Comparison of ENCODE assay signal across 3 cellular contexts in the genomic region with DNA sequence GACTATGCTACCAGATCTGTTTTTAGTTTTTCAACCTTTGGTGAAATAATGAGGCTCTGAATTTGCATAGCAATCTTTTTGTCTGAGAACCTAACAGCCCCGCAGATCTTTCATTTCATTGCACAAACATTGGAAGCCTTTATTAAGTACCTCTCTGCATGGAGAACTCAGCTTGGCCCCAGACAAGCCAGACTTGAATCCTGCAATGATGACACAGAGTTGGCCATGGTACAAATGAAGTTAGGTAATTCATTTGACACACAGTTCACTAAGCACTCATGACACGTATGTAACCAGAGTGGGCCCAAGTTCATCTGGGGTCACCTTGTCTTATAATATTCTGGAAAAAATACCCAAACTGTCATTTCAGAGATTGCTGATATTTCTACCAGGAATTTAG.
A peak's percentile ranks its signal among the peaks of the same experiment; 100 is the strongest.
TF ChIP-seq lines count a peak whose summit lies in the region.

No MANE protein-coding gene starts in this region.

TF ChIP-seq in liver, 16 proteins besides CTCF, POLR2A, EP300 and RAD21:
- TF ChIP-seq MAX (IDR thresholded peaks at IDR 0.05) (peak; percentile 51), YY1 (IDR thresholded peaks at IDR 0.05) (peak; percentile 62), HNF4G (IDR thresholded peaks at IDR 0.05) (peak; percentile 27), RXRA (IDR thresholded peaks at IDR 0.05) (peak; percentile 95 to 96), NR2F2 (IDR thresholded peaks at IDR 0.05) (no peak), SP1 (IDR thresholded peaks at IDR 0.05) (peak; percentile 83), GABPA (IDR thresholded peaks at IDR 0.05 in 1 of 2, conservative IDR thresholded peaks at IDR 0.05 in 1 of 2) (no peak), JUND (IDR thresholded peaks at IDR 0.05) (peak; percentile 73 to 74), FOXA1 (IDR thresholded peaks at IDR 0.05) (peak; percentile 9), TAF1 (conservative IDR thresholded peaks at IDR 0.05) (peak; percentile 34), EGR1 (IDR thresholded peaks at IDR 0.05; ENCODE audit: low read depth in 2 of 2) (no peak), HNF4A (conservative IDR thresholded peaks at IDR 0.05) (peak; percentile 73 to 81), FOXA2 (IDR thresholded peaks at IDR 0.05) (no peak)
- TF ChIP-seq, protein P1, sequence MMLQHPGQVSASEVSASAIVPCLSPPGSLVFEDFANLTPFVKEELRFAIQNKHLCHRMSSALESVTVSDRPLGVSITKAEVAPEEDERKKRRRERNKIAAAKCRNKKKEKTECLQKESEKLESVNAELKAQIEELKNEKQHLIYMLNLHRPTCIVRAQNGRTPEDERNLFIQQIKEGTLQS (IDR thresholded peaks at IDR 0.05) = peak; percentile 79
- TF ChIP-seq, protein P2, sequence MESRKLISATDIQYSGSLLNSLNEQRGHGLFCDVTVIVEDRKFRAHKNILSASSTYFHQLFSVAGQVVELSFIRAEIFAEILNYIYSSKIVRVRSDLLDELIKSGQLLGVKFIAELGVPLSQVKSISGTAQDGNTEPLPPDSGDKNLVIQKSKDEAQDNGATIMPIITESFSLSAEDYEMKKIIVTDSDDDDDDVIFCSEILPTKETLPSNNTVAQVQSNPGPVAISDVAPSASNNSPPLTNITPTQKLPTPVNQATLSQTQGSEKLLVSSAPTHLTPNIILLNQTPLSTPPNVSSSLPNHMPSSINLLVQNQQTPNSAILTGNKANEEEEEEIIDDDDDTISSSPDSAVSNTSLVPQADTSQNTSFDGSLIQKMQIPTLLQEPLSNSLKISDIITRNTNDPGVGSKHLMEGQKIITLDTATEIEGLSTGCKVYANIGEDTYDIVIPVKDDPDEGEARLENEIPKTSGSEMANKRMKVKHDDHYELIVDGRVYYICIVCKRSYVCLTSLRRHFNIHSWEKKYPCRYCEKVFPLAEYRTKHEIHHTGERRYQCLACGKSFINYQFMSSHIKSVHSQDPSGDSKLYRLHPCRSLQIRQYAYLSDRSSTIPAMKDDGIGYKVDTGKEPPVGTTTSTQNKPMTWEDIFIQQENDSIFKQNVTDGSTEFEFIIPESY (IDR thresholded peaks at IDR 0.05) = peak; percentile 53
- TF ChIP-seq, protein P3, sequence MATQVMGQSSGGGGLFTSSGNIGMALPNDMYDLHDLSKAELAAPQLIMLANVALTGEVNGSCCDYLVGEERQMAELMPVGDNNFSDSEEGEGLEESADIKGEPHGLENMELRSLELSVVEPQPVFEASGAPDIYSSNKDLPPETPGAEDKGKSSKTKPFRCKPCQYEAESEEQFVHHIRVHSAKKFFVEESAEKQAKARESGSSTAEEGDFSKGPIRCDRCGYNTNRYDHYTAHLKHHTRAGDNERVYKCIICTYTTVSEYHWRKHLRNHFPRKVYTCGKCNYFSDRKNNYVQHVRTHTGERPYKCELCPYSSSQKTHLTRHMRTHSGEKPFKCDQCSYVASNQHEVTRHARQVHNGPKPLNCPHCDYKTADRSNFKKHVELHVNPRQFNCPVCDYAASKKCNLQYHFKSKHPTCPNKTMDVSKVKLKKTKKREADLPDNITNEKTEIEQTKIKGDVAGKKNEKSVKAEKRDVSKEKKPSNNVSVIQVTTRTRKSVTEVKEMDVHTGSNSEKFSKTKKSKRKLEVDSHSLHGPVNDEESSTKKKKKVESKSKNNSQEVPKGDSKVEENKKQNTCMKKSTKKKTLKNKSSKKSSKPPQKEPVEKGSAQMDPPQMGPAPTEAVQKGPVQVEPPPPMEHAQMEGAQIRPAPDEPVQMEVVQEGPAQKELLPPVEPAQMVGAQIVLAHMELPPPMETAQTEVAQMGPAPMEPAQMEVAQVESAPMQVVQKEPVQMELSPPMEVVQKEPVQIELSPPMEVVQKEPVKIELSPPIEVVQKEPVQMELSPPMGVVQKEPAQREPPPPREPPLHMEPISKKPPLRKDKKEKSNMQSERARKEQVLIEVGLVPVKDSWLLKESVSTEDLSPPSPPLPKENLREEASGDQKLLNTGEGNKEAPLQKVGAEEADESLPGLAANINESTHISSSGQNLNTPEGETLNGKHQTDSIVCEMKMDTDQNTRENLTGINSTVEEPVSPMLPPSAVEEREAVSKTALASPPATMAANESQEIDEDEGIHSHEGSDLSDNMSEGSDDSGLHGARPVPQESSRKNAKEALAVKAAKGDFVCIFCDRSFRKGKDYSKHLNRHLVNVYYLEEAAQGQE (IDR thresholded peaks at IDR 0.05) = peak; percentile 68

TF ChIP-seq in HepG2, 621 proteins besides CTCF, POLR2A, EP300 and RAD21:
- TF ChIP-seq TCF7L2 (IDR thresholded peaks at IDR 0.05; ENCODE audit: low read depth, low read length) (no peak), ZNF44 (CRISPR knock-in tag; IDR thresholded peaks at IDR 0.05) (no peak), ZNF160 (CRISPR knock-in tag; IDR thresholded peaks at IDR 0.05) (no peak), ATRX (CRISPR knock-in tag; IDR thresholded peaks at IDR 0.05; ENCODE audit: borderline replicate concordance) (no peak)
- TF ChIP-seq, protein P4, sequence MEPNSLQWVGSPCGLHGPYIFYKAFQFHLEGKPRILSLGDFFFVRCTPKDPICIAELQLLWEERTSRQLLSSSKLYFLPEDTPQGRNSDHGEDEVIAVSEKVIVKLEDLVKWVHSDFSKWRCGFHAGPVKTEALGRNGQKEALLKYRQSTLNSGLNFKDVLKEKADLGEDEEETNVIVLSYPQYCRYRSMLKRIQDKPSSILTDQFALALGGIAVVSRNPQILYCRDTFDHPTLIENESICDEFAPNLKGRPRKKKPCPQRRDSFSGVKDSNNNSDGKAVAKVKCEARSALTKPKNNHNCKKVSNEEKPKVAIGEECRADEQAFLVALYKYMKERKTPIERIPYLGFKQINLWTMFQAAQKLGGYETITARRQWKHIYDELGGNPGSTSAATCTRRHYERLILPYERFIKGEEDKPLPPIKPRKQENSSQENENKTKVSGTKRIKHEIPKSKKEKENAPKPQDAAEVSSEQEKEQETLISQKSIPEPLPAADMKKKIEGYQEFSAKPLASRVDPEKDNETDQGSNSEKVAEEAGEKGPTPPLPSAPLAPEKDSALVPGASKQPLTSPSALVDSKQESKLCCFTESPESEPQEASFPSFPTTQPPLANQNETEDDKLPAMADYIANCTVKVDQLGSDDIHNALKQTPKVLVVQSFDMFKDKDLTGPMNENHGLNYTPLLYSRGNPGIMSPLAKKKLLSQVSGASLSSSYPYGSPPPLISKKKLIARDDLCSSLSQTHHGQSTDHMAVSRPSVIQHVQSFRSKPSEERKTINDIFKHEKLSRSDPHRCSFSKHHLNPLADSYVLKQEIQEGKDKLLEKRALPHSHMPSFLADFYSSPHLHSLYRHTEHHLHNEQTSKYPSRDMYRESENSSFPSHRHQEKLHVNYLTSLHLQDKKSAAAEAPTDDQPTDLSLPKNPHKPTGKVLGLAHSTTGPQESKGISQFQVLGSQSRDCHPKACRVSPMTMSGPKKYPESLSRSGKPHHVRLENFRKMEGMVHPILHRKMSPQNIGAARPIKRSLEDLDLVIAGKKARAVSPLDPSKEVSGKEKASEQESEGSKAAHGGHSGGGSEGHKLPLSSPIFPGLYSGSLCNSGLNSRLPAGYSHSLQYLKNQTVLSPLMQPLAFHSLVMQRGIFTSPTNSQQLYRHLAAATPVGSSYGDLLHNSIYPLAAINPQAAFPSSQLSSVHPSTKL (CRISPR knock-in tag; IDR thresholded peaks at IDR 0.05) = no peak

TF ChIP-seq in GM23338, 12 proteins besides CTCF, POLR2A, EP300 and RAD21:
- TF ChIP-seq ZNF331 (CRISPR knock-in tag; IDR thresholded peaks at IDR 0.05; ENCODE audit: low read depth) (no peak), ETS1 (IDR thresholded peaks at IDR 0.05) (no peak), EZH2phosphoT487 (IDR thresholded peaks at IDR 0.05; ENCODE audit: unreplicated experiment) (no peak), STAT1 (IDR thresholded peaks at IDR 0.05; ENCODE audit: unreplicated experiment) (no peak)
